8 cellular contexts compared by ENCODE assay signal in the genomic region with DNA sequence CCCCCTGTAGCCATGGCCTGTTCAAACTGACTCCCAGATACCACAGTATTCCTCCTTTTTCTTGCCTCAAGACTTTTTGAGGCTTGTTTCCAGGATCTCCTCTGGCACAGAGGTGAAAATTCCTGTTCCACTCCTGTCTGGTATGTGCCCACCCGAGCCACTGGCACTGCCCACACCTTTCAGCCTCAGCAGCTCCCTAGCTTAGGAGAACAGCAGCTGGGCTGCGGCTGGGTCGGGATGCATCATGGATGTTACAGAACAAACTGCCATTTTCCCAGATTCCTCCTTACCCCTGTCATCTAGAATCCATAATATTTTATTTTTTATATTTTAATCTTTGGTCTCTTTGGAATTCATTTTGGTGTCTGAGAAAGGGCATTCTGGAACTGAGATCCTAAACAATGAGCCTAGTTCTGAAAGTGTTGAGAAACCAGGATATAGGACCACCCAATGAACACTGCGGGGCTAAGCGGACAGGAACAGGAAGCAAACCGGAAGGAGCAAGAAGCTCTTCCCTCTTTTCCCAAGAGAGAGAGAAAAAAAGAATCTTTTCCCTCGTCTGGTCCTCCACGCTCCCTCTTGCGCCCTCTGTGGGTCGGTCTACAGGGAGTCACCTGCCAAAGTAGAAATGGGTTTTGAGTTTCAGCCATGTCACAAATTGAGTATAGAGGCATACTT. TPM values are rescaled to one million over a fixed set of nuclear protein-coding genes. Genes with fewer than 3 reads are reported as not detected.
A peak's percentile ranks its signal among the peaks of the same experiment; 100 is the strongest.
DNase-seq lines count a peak whose midpoint lies in the region; ATAC-seq and TF ChIP-seq lines count a peak whose summit lies in the region.

No MANE protein-coding gene starts in this region.

- TF ChIP-seq POLR2A in heart left ventricle (IDR thresholded peaks at IDR 0.05) = no peak

- peaks cover 6% of the 10 kb centered on the region for H3K4me1 Mint-ChIP-seq in stimulated activated memory B cell treated with anti-CD40 and anti-IgM and Interleukin-4, amounts not matched to agents 10 μg/mL and 1 μg/mL and 100 μg/mL, for 72 hours

- intact Hi-C loops in heart left ventricle (cut with DNase I) = loop anchor here (1.0 to 5.0 kb wide), 7 partner anchors 38 to 155 kb away; a partner anchor contains a TSS

- H3K4me3 Mint-ChIP-seq in stimulated activated memory B cell treated with anti-CD40 and anti-IgM and Interleukin-4, amounts not matched to agents 10 μg/mL and 1 μg/mL and 100 μg/mL, for 72 hours = no peak overlapping the region

- H3K4me3 ChIP-seq in SK-N-MC (peak overlapping the region; percentile 52), heart left ventricle (peak overlapping the region in 6 of 12 donors; percentile 18 to 36 (median 26))

- H3K27ac Mint-ChIP-seq in activated naive CD4-positive, alpha-beta T cell treated with anti-CD3 and anti-CD28 coated beads, Interleukin-2, amount 50 U/mL, for 72 hours = no peak overlapping the region
- no peak overlapping the region for H3K27ac Mint-ChIP-seq in stimulated activated memory B cell treated with anti-CD40 and anti-IgM and Interleukin-4, amounts not matched to agents 10 μg/mL and 1 μg/mL and 100 μg/mL, for 72 hours

- no peaks in the 10 kb centered on the region for H3K36me3 Mint-ChIP-seq in activated naive CD4-positive, alpha-beta T cell treated with anti-CD3 and anti-CD28 coated beads, Interleukin-2, amount 50 U/mL, for 72 hours
- no peaks in the 10 kb centered on the region for H3K36me3 Mint-ChIP-seq in stimulated activated memory B cell treated with anti-CD40 and anti-IgM and Interleukin-4, amounts not matched to agents 10 μg/mL and 1 μg/mL and 100 μg/mL, for 72 hours

- peak; percentile 83 for DNase-seq in ELF-1 (ENCODE audit: low read depth, low spot score)
- DNase-seq in LoVo (ENCODE audit: low spot score) = peak; percentile 86
- DNase-seq in SK-N-MC (ENCODE audit: low read depth, low spot score) = peak; percentile 71
- DNase-seq in activated naive CD4-positive, alpha-beta T cell treated with anti-CD3 and anti-CD28 coated beads, Interleukin-2, amount 50 U/mL, for 72 hours (ENCODE audit: low spot score in 2 of 2) = peak in 1 of 2 donors; percentile 76
- peak; percentile 83 to 90 (median 87) for DNase-seq in heart left ventricle
- peak; percentile 44 for DNase-seq in pulmonary artery endothelial cell (ENCODE audit: low read depth, low spot score)

- H3K9ac ChIP-seq in SK-N-MC (ENCODE audit: insufficient read length) = no peak overlapping the region

- peak; percentile 75 to 95 (median 87) for TF ChIP-seq CTCF in heart left ventricle (IDR thresholded peaks at IDR 0.05)

- H3K9me3 ChIP-seq in SK-N-MC (ENCODE audit: low read depth, low read length) (no peaks in the 10 kb centered on the region), heart left ventricle (no peaks in the 10 kb centered on the region)

- no peaks in the 10 kb centered on the region for H3K27me3 ChIP-seq in heart left ventricle

- WGBS in heart left ventricle, 4 donors = 26 to 29% (median 28%) methylated on average over 10 of the region's 10 CpGs

- ATAC-seq in activated naive CD4-positive, alpha-beta T cell treated with anti-CD3 and anti-CD28 coated beads, Interleukin-2, amount 50 U/mL, for 72 hours = peak; percentile 68 to 82
- peak; percentile 31 to 83 (median 80) for ATAC-seq in heart left ventricle
- ATAC-seq in stimulated activated memory B cell treated with anti-CD40 and anti-IgM and Interleukin-4, amounts not matched to agents 10 μg/mL and 1 μg/mL and 100 μg/mL, for 72 hours = no peak
- no peak for ATAC-seq in GM19351 (IDR thresholded peaks at IDR 0.05; ENCODE audit: unreplicated experiment)

- H3K9me3 Mint-ChIP-seq in activated naive CD4-positive, alpha-beta T cell treated with anti-CD3 and anti-CD28 coated beads, Interleukin-2, amount 50 U/mL, for 72 hours = no peaks in the 10 kb centered on the region
- H3K9me3 Mint-ChIP-seq in stimulated activated memory B cell treated with anti-CD40 and anti-IgM and Interleukin-4, amounts not matched to agents 10 μg/mL and 1 μg/mL and 100 μg/mL, for 72 hours = no peaks in the 10 kb centered on the region

- H3K36me3 ChIP-seq in SK-N-MC (ENCODE audit: insufficient read depth, low read length) (no peaks in the 10 kb centered on the region), heart left ventricle (no peaks in the 10 kb centered on the region)

- peaks cover 52% of the 10 kb centered on the region for H3K27me3 Mint-ChIP-seq in stimulated activated memory B cell treated with anti-CD40 and anti-IgM and Interleukin-4, amounts not matched to agents 10 μg/mL and 1 μg/mL and 100 μg/mL, for 72 hours

- peaks cover 0 to 34% (median 19%) of the 10 kb centered on the region in 12 donors for H3K4me1 ChIP-seq in heart left ventricle

- H3K27ac ChIP-seq in SK-N-MC (no peak overlapping the region), heart left ventricle (peak overlapping the region; percentile 23 to 80 (median 64))

RNA-seq across cellular contexts. Expression of a gene that starts 12.5 kb away (rescaled TPM):
- total RNA-seq in activated naive CD4-positive, alpha-beta T cell treated with anti-CD3 and anti-CD28 coated beads, Interleukin-2, amount 50 U/mL, for 72 hours = not detected
- not detected for total RNA-seq in heart left ventricle
- not detected for polyA plus RNA-seq in heart left ventricle
- total RNA-seq in pulmonary artery endothelial cell = not detected in 2 replicates

RNA-seq across cellular contexts. Expression of a gene that starts 36.2 kb away (rescaled TPM):
- not detected for total RNA-seq in activated naive CD4-positive, alpha-beta T cell treated with anti-CD3 and anti-CD28 coated beads, Interleukin-2, amount 50 U/mL, for 72 hours
- 10 to 100 TPM in 2 of 9 donors, 1 to 10 TPM in 7; 4.1 to 10.3 (median 6.8) TPM for total RNA-seq in heart left ventricle
- polyA plus RNA-seq in heart left ventricle = 10 to 100 TPM in 1 of 2 donors, 1 to 10 TPM in 1; 7.4 to 11.3 TPM
- total RNA-seq in pulmonary artery endothelial cell = 7.5 and 11.7 TPM in 2 replicates

RNA-seq across cellular contexts. Expression of a gene that starts 39.5 kb away (rescaled TPM):
- total RNA-seq in activated naive CD4-positive, alpha-beta T cell treated with anti-CD3 and anti-CD28 coated beads, Interleukin-2, amount 50 U/mL, for 72 hours = not detected
- total RNA-seq in heart left ventricle (1 to 10 TPM in 8 of 9 donors, under 1 TPM in 1; 0.97 to 9.5 (median 4.4) TPM), pulmonary artery endothelial cell (2.4 and 5.6 TPM in 2 replicates)
- 1 to 10 TPM; 3.7 to 6.3 TPM for polyA plus RNA-seq in heart left ventricle

Comparison
In these comparisons a context has a peak if more than half of its experiments do, and no peak if none do; other contexts are left out.
1. ATAC-seq: peak in activated naive CD4-positive, alpha-beta T cell treated with anti-CD3 and anti-CD28 coated beads, Interleukin-2, amount 50 U/mL, for 72 hours (2 of 2) and heart left ventricle (4 of 4); none in stimulated activated memory B cell treated with anti-CD40 and anti-IgM and Interleukin-4, amounts not matched to agents 10 μg/mL and 1 μg/mL and 100 μg/mL, for 72 hours (single experiment) and GM19351 (single experiment).